ENCODE assay signal across 17 cellular contexts in genomic region chr3:31758342-31758741, GRCh38.
DNase-seq lines count a peak whose midpoint lies in the region; ATAC-seq and TF ChIP-seq lines count a peak whose summit lies in the region.
"Had no signal": no experiment of that assay in that cellular context is flagged by ENCODE, and none has a peak within 500 bp of the region (broad histone marks: within the 10 kb centered on the region; RNA-seq: fewer than 3 reads in every experiment).

No MANE protein-coding gene starts in this region.

- peak overlapping the region; percentile 23 for H3K4me3 Mint-ChIP-seq in natural killer cell treated with Interleukin-12 subunit alpha and Interleukin-12 subunit beta and Interleukin-15 and Interleukin-18, amount 100 ng/mL, for 72 hours
- no peak overlapping the region for H3K4me3 Mint-ChIP-seq in natural killer cell
- peak overlapping the region; percentile 20 for H3K4me3 Mint-ChIP-seq in T-helper 2 cell treated with Interferon-gamma antibody and Interleukin-4, amounts not matched to agents 5 μg/mL and 100 μg/mL, for 36 hours
- H3K4me3 Mint-ChIP-seq in memory B cell: peak overlapping the region; percentile 3
- H3K4me3 Mint-ChIP-seq: HFFc6 had no signal

- H3K36me3 Mint-ChIP-seq in natural killer cell treated with Interleukin-12 subunit alpha and Interleukin-12 subunit beta and Interleukin-15 and Interleukin-18, amount 100 ng/mL, for 72 hours: peaks cover 8% of the 10 kb centered on the region
- H3K36me3 Mint-ChIP-seq in natural killer cell (no peaks in the 10 kb centered on the region), memory B cell (peaks cover 31% of the 10 kb centered on the region)
- peaks cover 1% of the 10 kb centered on the region for H3K36me3 Mint-ChIP-seq in T-helper 2 cell treated with Interferon-gamma antibody and Interleukin-4, amounts not matched to agents 5 μg/mL and 100 μg/mL, for 36 hours (ENCODE audit: low read depth)

- ATAC-seq in natural killer cell treated with Interleukin-12 subunit alpha and Interleukin-12 subunit beta and Interleukin-15 and Interleukin-18, amount 100 ng/mL, for 72 hours: no peak
- ATAC-seq in natural killer cell (no peak), memory B cell (ENCODE audit: low read depth) (no peak), HG02938 (IDR thresholded peaks at IDR 0.05; ENCODE audit: unreplicated experiment) (no peak), GM18867 (IDR thresholded peaks at IDR 0.05; ENCODE audit: unreplicated experiment) (no peak)

- peaks cover 3 to 8% of the 10 kb centered on the region in 2 donors for H3K27me3 Mint-ChIP-seq in natural killer cell treated with Interleukin-12 subunit alpha and Interleukin-12 subunit beta and Interleukin-15 and Interleukin-18, amount 100 ng/mL, for 72 hours
- H3K27me3 Mint-ChIP-seq in natural killer cell (ENCODE audit: low read depth in 2 of 2) (no peaks in the 10 kb centered on the region), memory B cell (no peaks in the 10 kb centered on the region)
- H3K27me3 Mint-ChIP-seq in T-helper 2 cell treated with Interferon-gamma antibody and Interleukin-4, amounts not matched to agents 5 μg/mL and 100 μg/mL, for 36 hours (ENCODE audit: low read depth): no peaks in the 10 kb centered on the region

- no peaks in the 10 kb centered on the region for H3K9me3 Mint-ChIP-seq in natural killer cell treated with Interleukin-12 subunit alpha and Interleukin-12 subunit beta and Interleukin-15 and Interleukin-18, amount 100 ng/mL, for 72 hours
- no peaks in the 10 kb centered on the region for H3K9me3 Mint-ChIP-seq in natural killer cell
- H3K9me3 Mint-ChIP-seq in T-helper 2 cell treated with Interferon-gamma antibody and Interleukin-4, amounts not matched to agents 5 μg/mL and 100 μg/mL, for 36 hours: no peaks in the 10 kb centered on the region
- H3K9me3 Mint-ChIP-seq in memory B cell: no peaks in the 10 kb centered on the region
- H3K9me3 Mint-ChIP-seq: HFFc6 had no signal

- peaks cover 55 to 65% of the 10 kb centered on the region in 2 donors for H3K4me1 Mint-ChIP-seq in natural killer cell treated with Interleukin-12 subunit alpha and Interleukin-12 subunit beta and Interleukin-15 and Interleukin-18, amount 100 ng/mL, for 72 hours (ENCODE audit: low read depth in 2 of 2)
- peaks cover 18 to 22% of the 10 kb centered on the region in 2 donors for H3K4me1 Mint-ChIP-seq in natural killer cell
- H3K4me1 Mint-ChIP-seq in T-helper 2 cell treated with Interferon-gamma antibody and Interleukin-4, amounts not matched to agents 5 μg/mL and 100 μg/mL, for 36 hours (ENCODE audit: low read depth): peaks cover 68% of the 10 kb centered on the region
- peaks cover 64% of the 10 kb centered on the region for H3K4me1 Mint-ChIP-seq in memory B cell

- TF ChIP-seq CTCF in natural killer cell (IDR thresholded peaks at IDR 0.05): no peak

- peak overlapping the region; percentile 94 to 95 for H3K27ac Mint-ChIP-seq in natural killer cell treated with Interleukin-12 subunit alpha and Interleukin-12 subunit beta and Interleukin-15 and Interleukin-18, amount 100 ng/mL, for 72 hours
- H3K27ac Mint-ChIP-seq in natural killer cell (no peak overlapping the region), memory B cell (peak overlapping the region; percentile 88)
- peak overlapping the region; percentile 28 for H3K27ac Mint-ChIP-seq in T-helper 2 cell treated with Interferon-gamma antibody and Interleukin-4, amounts not matched to agents 5 μg/mL and 100 μg/mL, for 36 hours
- H3K27ac Mint-ChIP-seq: HFFc6 had no signal

- DNase-seq in natural killer cell treated with Interleukin-12 subunit alpha and Interleukin-12 subunit beta and Interleukin-15 and Interleukin-18, amount 100 ng/mL, for 72 hours (ENCODE audit: low spot score): no peak
- DNase-seq in natural killer cell: no peak
- DNase-seq in T-helper 2 cell treated with Interferon-gamma antibody and Interleukin-4, amounts not matched to agents 5 μg/mL and 100 μg/mL, for 36 hours (ENCODE audit: low spot score): no peak
- DNase-seq in memory B cell (ENCODE audit: low spot score in 2 of 2): no peak
- no peak for DNase-seq in hepatic stellate cell (ENCODE audit: low spot score)
- DNase-seq: DMS 273 treated with DMSO at 0.1 percent for 48 hours, HFFc6, KBM-7, NCI-H1092, NCI-H146, NCI-H2081, NCI-H510A, NCI-H82, PC-9, SJCRH30 had no signal

- intact Hi-C loops in natural killer cell (cut with micrococcal nuclease): no loop called here

Comparison
In these comparisons a context has a peak if more than half of its experiments do, and no peak if none do; other contexts are left out.
1. H3K27ac Mint-ChIP-seq: peak in natural killer cell treated with Interleukin-12 subunit alpha and Interleukin-12 subunit beta and Interleukin-15 and Interleukin-18, amount 100 ng/mL, for 72 hours (2 of 2), T-helper 2 cell treated with Interferon-gamma antibody and Interleukin-4, amounts not matched to agents 5 μg/mL and 100 μg/mL, for 36 hours (single experiment) and memory B cell (single experiment); none in natural killer cell (0 of 2).